In the genomic region with DNA sequence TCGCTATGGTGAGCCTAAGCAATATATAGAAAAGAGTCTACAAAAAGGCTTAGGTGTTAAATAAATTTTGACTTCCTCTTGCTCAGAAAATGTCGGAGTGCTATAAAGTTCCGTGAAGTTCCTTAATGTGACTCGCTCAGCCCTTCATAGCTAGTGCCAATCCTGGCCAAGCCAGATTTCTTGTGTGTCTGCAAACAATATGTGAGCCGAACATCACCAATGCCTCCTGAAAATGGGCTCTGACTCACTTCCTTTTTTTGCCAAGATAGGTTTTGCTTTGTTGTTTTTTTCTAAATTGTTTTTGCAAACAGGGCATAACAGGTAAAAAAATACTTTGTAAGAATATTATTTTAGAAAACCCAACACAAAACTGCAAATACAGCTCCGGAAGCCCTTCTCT, we compare ENCODE assay signal across 1 cellular context.
TF ChIP-seq lines count a peak whose summit lies in the region.

No MANE protein-coding gene starts in this region.

TF ChIP-seq in GM12878, 131 proteins besides CTCF, POLR2A, EP300 and RAD21 (continued from another document):
- TF ChIP-seq E2F4 (IDR thresholded peaks at IDR 0.05; ENCODE audit: low read depth, low read length) (no peak), CEBPB (IDR thresholded peaks at IDR 0.05; ENCODE audit: borderline replicate concordance in 1 of 2, low read depth in 2 of 2, low read length in 2 of 2) (no peak), ATF7 (IDR thresholded peaks at IDR 0.05; ENCODE audit: low read depth) (no peak), TAF1 (IDR thresholded peaks at IDR 0.05; ENCODE audit: borderline replicate concordance, low read depth, low read length) (no peak), RFX5 (IDR thresholded peaks at IDR 0.05; ENCODE audit: low read depth, low read length) (no peak), PAX8 (IDR thresholded peaks at IDR 0.05) (no peak), SPI1 (IDR thresholded peaks at IDR 0.05; ENCODE audit: borderline replicate concordance, insufficient read depth, low read depth, low read length) (peak; percentile 95), CHD2 (IDR thresholded peaks at IDR 0.05; ENCODE audit: borderline replicate concordance, low read depth, low read length) (no peak)
- TF ChIP-seq, protein P1, sequence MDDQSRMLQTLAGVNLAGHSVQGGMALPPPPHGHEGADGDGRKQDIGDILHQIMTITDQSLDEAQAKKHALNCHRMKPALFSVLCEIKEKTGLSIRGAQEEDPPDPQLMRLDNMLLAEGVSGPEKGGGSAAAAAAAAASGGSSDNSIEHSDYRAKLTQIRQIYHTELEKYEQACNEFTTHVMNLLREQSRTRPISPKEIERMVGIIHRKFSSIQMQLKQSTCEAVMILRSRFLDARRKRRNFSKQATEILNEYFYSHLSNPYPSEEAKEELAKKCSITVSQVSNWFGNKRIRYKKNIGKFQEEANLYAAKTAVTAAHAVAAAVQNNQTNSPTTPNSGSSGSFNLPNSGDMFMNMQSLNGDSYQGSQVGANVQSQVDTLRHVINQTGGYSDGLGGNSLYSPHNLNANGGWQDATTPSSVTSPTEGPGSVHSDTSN (IDR thresholded peaks at IDR 0.05; ENCODE audit: insufficient replicate concordance, low read depth, low read length) = no peak
- TF ChIP-seq, protein P2, sequence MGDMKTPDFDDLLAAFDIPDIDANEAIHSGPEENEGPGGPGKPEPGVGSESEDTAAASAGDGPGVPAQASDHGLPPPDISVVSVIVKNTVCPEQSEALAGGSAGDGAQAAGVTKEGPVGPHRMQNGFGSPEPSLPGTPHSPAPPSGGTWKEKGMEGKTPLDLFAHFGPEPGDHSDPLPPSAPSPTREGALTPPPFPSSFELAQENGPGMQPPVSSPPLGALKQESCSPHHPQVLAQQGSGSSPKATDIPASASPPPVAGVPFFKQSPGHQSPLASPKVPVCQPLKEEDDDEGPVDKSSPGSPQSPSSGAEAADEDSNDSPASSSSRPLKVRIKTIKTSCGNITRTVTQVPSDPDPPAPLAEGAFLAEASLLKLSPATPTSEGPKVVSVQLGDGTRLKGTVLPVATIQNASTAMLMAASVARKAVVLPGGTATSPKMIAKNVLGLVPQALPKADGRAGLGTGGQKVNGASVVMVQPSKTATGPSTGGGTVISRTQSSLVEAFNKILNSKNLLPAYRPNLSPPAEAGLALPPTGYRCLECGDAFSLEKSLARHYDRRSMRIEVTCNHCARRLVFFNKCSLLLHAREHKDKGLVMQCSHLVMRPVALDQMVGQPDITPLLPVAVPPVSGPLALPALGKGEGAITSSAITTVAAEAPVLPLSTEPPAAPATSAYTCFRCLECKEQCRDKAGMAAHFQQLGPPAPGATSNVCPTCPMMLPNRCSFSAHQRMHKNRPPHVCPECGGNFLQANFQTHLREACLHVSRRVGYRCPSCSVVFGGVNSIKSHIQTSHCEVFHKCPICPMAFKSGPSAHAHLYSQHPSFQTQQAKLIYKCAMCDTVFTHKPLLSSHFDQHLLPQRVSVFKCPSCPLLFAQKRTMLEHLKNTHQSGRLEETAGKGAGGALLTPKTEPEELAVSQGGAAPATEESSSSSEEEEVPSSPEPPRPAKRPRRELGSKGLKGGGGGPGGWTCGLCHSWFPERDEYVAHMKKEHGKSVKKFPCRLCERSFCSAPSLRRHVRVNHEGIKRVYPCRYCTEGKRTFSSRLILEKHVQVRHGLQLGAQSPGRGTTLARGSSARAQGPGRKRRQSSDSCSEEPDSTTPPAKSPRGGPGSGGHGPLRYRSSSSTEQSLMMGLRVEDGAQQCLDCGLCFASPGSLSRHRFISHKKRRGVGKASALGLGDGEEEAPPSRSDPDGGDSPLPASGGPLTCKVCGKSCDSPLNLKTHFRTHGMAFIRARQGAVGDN (IDR thresholded peaks at IDR 0.05) = 0 out of 2 replicates have a peak, but pooled peaks have one; percentile 34
- TF ChIP-seq, protein P3, sequence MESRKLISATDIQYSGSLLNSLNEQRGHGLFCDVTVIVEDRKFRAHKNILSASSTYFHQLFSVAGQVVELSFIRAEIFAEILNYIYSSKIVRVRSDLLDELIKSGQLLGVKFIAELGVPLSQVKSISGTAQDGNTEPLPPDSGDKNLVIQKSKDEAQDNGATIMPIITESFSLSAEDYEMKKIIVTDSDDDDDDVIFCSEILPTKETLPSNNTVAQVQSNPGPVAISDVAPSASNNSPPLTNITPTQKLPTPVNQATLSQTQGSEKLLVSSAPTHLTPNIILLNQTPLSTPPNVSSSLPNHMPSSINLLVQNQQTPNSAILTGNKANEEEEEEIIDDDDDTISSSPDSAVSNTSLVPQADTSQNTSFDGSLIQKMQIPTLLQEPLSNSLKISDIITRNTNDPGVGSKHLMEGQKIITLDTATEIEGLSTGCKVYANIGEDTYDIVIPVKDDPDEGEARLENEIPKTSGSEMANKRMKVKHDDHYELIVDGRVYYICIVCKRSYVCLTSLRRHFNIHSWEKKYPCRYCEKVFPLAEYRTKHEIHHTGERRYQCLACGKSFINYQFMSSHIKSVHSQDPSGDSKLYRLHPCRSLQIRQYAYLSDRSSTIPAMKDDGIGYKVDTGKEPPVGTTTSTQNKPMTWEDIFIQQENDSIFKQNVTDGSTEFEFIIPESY (IDR thresholded peaks at IDR 0.05) = no peak
